ENCODE assay signal across 8 cellular contexts in the genomic region with DNA sequence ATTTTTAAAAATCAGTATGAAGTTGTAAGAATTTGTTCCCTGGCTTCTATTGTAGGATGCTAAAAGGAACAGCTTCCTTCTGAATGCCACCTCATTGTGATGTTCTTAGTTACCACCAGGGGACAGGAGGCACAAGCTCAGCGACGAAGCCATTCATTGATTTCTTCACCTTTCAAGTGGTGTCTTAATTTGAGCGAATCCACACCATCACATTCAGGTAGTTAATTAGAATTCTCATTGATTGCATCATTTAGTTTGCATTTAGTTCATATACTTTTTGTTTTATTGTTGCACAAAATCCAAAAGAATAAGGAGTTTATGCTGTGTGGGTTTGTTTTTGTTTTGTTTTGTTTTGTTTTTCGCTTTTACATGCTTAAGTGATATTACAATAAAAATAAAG. TPM values are rescaled to one million over a fixed set of nuclear protein-coding genes. Genes with fewer than 3 reads are reported as not detected.
A peak's percentile ranks its signal among the peaks of the same experiment; 100 is the strongest.
DNase-seq lines count a peak whose midpoint lies in the region; ATAC-seq and TF ChIP-seq lines count a peak whose summit lies in the region.

No MANE protein-coding gene starts in this region.

- H3K27ac ChIP-seq in brain microvascular endothelial cell: no peak overlapping the region

- POLR2A ChIA-PET in activated CD4-positive, alpha-beta T cell treated with anti-CD3 and anti-CD28 coated beads for 36 hours (lab: Charles Lee): no interaction called here
- POLR2A ChIA-PET in activated CD4-positive, alpha-beta T cell treated with anti-CD3 and anti-CD28 coated beads, Interleukin-2, amount 10 ng/mL, durations not matched to agents 7 days and 5 days (lab: Charles Lee): no interaction called here

- no peaks in the 10 kb centered on the region for H3K27me3 Mint-ChIP-seq in activated CD4-positive, alpha-beta T cell treated with anti-CD3 and anti-CD28 coated beads for 36 hours
- H3K27me3 Mint-ChIP-seq in activated CD4-positive, alpha-beta T cell treated with anti-CD3 and anti-CD28 coated beads, Interleukin-2, amount 10 ng/mL, durations not matched to agents 7 days and 5 days: no peaks in the 10 kb centered on the region
- H3K27me3 Mint-ChIP-seq in stimulated activated memory B cell treated with anti-CD40 and anti-IgM and Interleukin-4, amounts not matched to agents 10 μg/mL and 1 μg/mL and 100 μg/mL, for 72 hours: peaks cover 19% of the 10 kb centered on the region

- intact Hi-C loops in activated CD4-positive, alpha-beta T cell treated with anti-CD3 and anti-CD28 coated beads for 36 hours (cut with DNase I, micrococcal nuclease): loop anchor here (1.0 to 10.0 kb wide), 4 partner anchors 220 to 452 kb away; a partner anchor contains a TSS

- ATAC-seq in activated CD4-positive, alpha-beta T cell treated with anti-CD3 and anti-CD28 coated beads for 36 hours: peak; percentile 62
- no peak for ATAC-seq in stimulated activated memory B cell treated with anti-CD40 and anti-IgM and Interleukin-4, amounts not matched to agents 10 μg/mL and 1 μg/mL and 100 μg/mL, for 72 hours
- ATAC-seq in GM18907 (IDR thresholded peaks at IDR 0.05; ENCODE audit: unreplicated experiment): no peak

- peak; percentile 17 for DNase-seq in activated CD4-positive, alpha-beta T cell treated with anti-CD3 and anti-CD28 coated beads for 36 hours
- no peak for DNase-seq in activated CD4-positive, alpha-beta T cell treated with anti-CD3 and anti-CD28 coated beads, Interleukin-2, amount 10 ng/mL, durations not matched to agents 7 days and 5 days
- DNase-seq in NAMALWA (ENCODE audit: low spot score) (peak; percentile 55), brain microvascular endothelial cell (no peak), activated gamma-delta T cell (lab: John Stamatoyannopoulos, UW) (no peak)
- DNase-seq in activated CD4-positive, alpha-beta T cell treated with anti-CD3 and anti-CD28 coated beads for 48 hours: no peak

- no peak overlapping the region for H3K27ac Mint-ChIP-seq in activated CD4-positive, alpha-beta T cell treated with anti-CD3 and anti-CD28 coated beads for 36 hours
- H3K27ac Mint-ChIP-seq in activated CD4-positive, alpha-beta T cell treated with anti-CD3 and anti-CD28 coated beads, Interleukin-2, amount 10 ng/mL, durations not matched to agents 7 days and 5 days: no peak overlapping the region
- H3K27ac Mint-ChIP-seq in stimulated activated memory B cell treated with anti-CD40 and anti-IgM and Interleukin-4, amounts not matched to agents 10 μg/mL and 1 μg/mL and 100 μg/mL, for 72 hours: peak overlapping the region; percentile 12

- CTCF ChIA-PET in activated CD4-positive, alpha-beta T cell treated with anti-CD3 and anti-CD28 coated beads for 36 hours (lab: Charles Lee): interaction anchor here (0.6 to 1.8 kb wide), 16 partner anchors 10 to 505 kb away, joined by 3 to 21 read pairs (median 4); a partner anchor contains a TSS
- CTCF ChIA-PET in activated CD4-positive, alpha-beta T cell treated with anti-CD3 and anti-CD28 coated beads, Interleukin-2, amount 10 ng/mL, durations not matched to agents 7 days and 5 days (lab: Charles Lee): interaction anchor here (0.7 to 0.9 kb wide), 3 partner anchors 25 to 402 kb away, joined by 3 read pairs; no protein-coding TSS in a partner anchor

- H3K36me3 Mint-ChIP-seq in activated CD4-positive, alpha-beta T cell treated with anti-CD3 and anti-CD28 coated beads for 36 hours (ENCODE audit: low read depth): no peaks in the 10 kb centered on the region
- H3K36me3 Mint-ChIP-seq in activated CD4-positive, alpha-beta T cell treated with anti-CD3 and anti-CD28 coated beads, Interleukin-2, amount 10 ng/mL, durations not matched to agents 7 days and 5 days (ENCODE audit: low read depth): no peaks in the 10 kb centered on the region
- no peaks in the 10 kb centered on the region for H3K36me3 Mint-ChIP-seq in stimulated activated memory B cell treated with anti-CD40 and anti-IgM and Interleukin-4, amounts not matched to agents 10 μg/mL and 1 μg/mL and 100 μg/mL, for 72 hours

- H3K36me3 ChIP-seq in brain microvascular endothelial cell (replicated peaks): no peaks in the 10 kb centered on the region

- TF ChIP-seq CTCF in brain microvascular endothelial cell (IDR thresholded peaks at IDR 0.05; ENCODE audit: low read depth, low read length, missing control alignments): peak; percentile 52

- H3K9me3 Mint-ChIP-seq in activated CD4-positive, alpha-beta T cell treated with anti-CD3 and anti-CD28 coated beads for 36 hours (ENCODE audit: low read depth): no peaks in the 10 kb centered on the region
- H3K9me3 Mint-ChIP-seq in activated CD4-positive, alpha-beta T cell treated with anti-CD3 and anti-CD28 coated beads, Interleukin-2, amount 10 ng/mL, durations not matched to agents 7 days and 5 days: no peaks in the 10 kb centered on the region
- no peaks in the 10 kb centered on the region for H3K9me3 Mint-ChIP-seq in stimulated activated memory B cell treated with anti-CD40 and anti-IgM and Interleukin-4, amounts not matched to agents 10 μg/mL and 1 μg/mL and 100 μg/mL, for 72 hours

- no peaks in the 10 kb centered on the region for H3K4me1 Mint-ChIP-seq in activated CD4-positive, alpha-beta T cell treated with anti-CD3 and anti-CD28 coated beads for 36 hours
- H3K4me1 Mint-ChIP-seq in activated CD4-positive, alpha-beta T cell treated with anti-CD3 and anti-CD28 coated beads, Interleukin-2, amount 10 ng/mL, durations not matched to agents 7 days and 5 days: peaks cover 2% of the 10 kb centered on the region
- peaks cover 6% of the 10 kb centered on the region for H3K4me1 Mint-ChIP-seq in stimulated activated memory B cell treated with anti-CD40 and anti-IgM and Interleukin-4, amounts not matched to agents 10 μg/mL and 1 μg/mL and 100 μg/mL, for 72 hours

- H3K4me3 Mint-ChIP-seq in activated CD4-positive, alpha-beta T cell treated with anti-CD3 and anti-CD28 coated beads for 36 hours: no peak overlapping the region
- H3K4me3 Mint-ChIP-seq in activated CD4-positive, alpha-beta T cell treated with anti-CD3 and anti-CD28 coated beads, Interleukin-2, amount 10 ng/mL, durations not matched to agents 7 days and 5 days: no peak overlapping the region
- no peak overlapping the region for H3K4me3 Mint-ChIP-seq in stimulated activated memory B cell treated with anti-CD40 and anti-IgM and Interleukin-4, amounts not matched to agents 10 μg/mL and 1 μg/mL and 100 μg/mL, for 72 hours

- H3K4me3 ChIP-seq in brain microvascular endothelial cell (ENCODE audit: low read depth, low read length): no peak overlapping the region

- no peaks in the 10 kb centered on the region for H3K27me3 ChIP-seq in brain microvascular endothelial cell (replicated peaks)

- in situ Hi-C loops in brain microvascular endothelial cell (cut with HindIII; ENCODE audit: low pct_ligation_motif_present, low sequenced_read_pairs): no loop called here

RNA-seq across cellular contexts. Expression of a gene that starts 23.1 kb away (rescaled TPM):
- total RNA-seq in activated CD4-positive, alpha-beta T cell treated with anti-CD3 and anti-CD28 coated beads for 36 hours: not detected
- total RNA-seq in activated CD4-positive, alpha-beta T cell treated with anti-CD3 and anti-CD28 coated beads, Interleukin-2, amount 10 ng/mL, durations not matched to agents 7 days and 5 days: not detected

Comparison
In these comparisons a context has a peak if more than half of its experiments do, and no peak if none do; other contexts are left out.
1. DNase-seq: peak in activated CD4-positive, alpha-beta T cell treated with anti-CD3 and anti-CD28 coated beads for 36 hours (single experiment) and NAMALWA (single experiment); none in activated CD4-positive, alpha-beta T cell treated with anti-CD3 and anti-CD28 coated beads, Interleukin-2, amount 10 ng/mL, durations not matched to agents 7 days and 5 days (single experiment), brain microvascular endothelial cell (single experiment), activated gamma-delta T cell (single experiment) and activated CD4-positive, alpha-beta T cell treated with anti-CD3 and anti-CD28 coated beads for 48 hours (single experiment).